ENCODE assay signal across 34 cellular contexts in genomic region chr12:46167412-46167811, GRCh38.
"Had no signal": no experiment of that assay in that cellular context is flagged by ENCODE, and none has a peak within 500 bp of the region (broad histone marks: within the 10 kb centered on the region; RNA-seq: fewer than 3 reads in every experiment).

No MANE protein-coding gene starts in this region.

- H3K27me3 ChIP-seq: adrenal gland, body of pancreas, esophagus muscularis mucosa, foreskin keratinocyte, gastrocnemius medialis, heart left ventricle had no signal

- H3K4me1 Mint-ChIP-seq: activated naive CD4-positive, alpha-beta T cell treated with anti-CD3 and anti-CD28 coated beads, Interleukin-2, amount 10 ng/mL, durations not matched to agents 7 days and 5 days; T-helper 17 cell had no signal

- DNase-seq: activated B cell treated with CpG ODN at 0.5 μM for 24 hours; activated CD4-positive, alpha-beta T cell treated with anti-CD3 and anti-CD28 coated beads for 48 hours; activated CD4-positive, alpha-beta T cell treated with anti-CD3 and anti-CD28 coated beads, Interleukin-2, amount 50 U/mL, for 1 hour; activated CD4-positive, alpha-beta T cell treated with anti-CD3 and anti-CD28 coated beads, Interleukin-2, amount 50 U/mL, for 48 hours; activated CD8-positive, alpha-beta memory T cell treated with anti-CD3 and anti-CD28 coated beads, Interleukin-2, amount 50 U/mL, for 48 hours; activated gamma-delta T cell; activated naive CD4-positive, alpha-beta T cell; activated naive CD4-positive, alpha-beta T cell treated with anti-CD3 and anti-CD28 coated beads, Interleukin-2, amount 10 ng/mL, durations not matched to agents 7 days and 5 days; activated T-cell treated with anti-CD3 and anti-CD28 coated beads for 4 hours; activated T-cell treated with anti-CD3 and anti-CD28 coated beads, Interleukin-2, amount 50 U/mL, for 24 hours; activated T-cell treated with anti-CD3 and anti-CD28 coated beads, Interleukin-2, amount 50 U/mL, for 72 hours; adrenal gland; amygdala; aorta; body of pancreas; caudate nucleus; cortex of kidney; dermis blood vessel endothelial cell; effector CD4-positive, alpha-beta T cell; effector memory CD8-positive, alpha-beta T cell; erythroblast; foreskin keratinocyte; gastrocnemius medialis; glutamatergic neuron; heart left ventricle; T-helper 1 cell; T-helper 17 cell; T1000; WERI-Rb-1 had no signal

- H3K27ac ChIP-seq: adrenal gland, body of pancreas, esophagus muscularis mucosa, foreskin keratinocyte, gastrocnemius medialis, heart left ventricle, WERI-Rb-1 had no signal

- H3K4me3 ChIP-seq: adrenal gland, body of pancreas, esophagus muscularis mucosa, gastrocnemius medialis, heart left ventricle had no signal

- ATAC-seq: activated CD4-positive, CD25-positive, alpha-beta regulatory T cell treated with anti-CD3 and anti-CD28 coated beads, Interleukin-2, amount 50 U/mL, for 24 hours; body of pancreas; effector memory CD8-positive, alpha-beta T cell; foreskin keratinocyte; gastrocnemius medialis; heart left ventricle; T-helper 17 cell had no signal

- H3K9me3 Mint-ChIP-seq: effector memory CD8-positive, alpha-beta T cell; T-helper 2 cell treated with Interferon-gamma antibody and Interleukin-4, amounts not matched to agents 5 μg/mL and 100 μg/mL, for 36 hours had no signal

- H3K27ac Mint-ChIP-seq: activated B cell treated with CpG ODN at 0.5 μM for 24 hours; activated naive CD4-positive, alpha-beta T cell treated with anti-CD3 and anti-CD28 coated beads, Interleukin-2, amount 10 ng/mL, durations not matched to agents 7 days and 5 days; activated naive CD4-positive, alpha-beta T cell treated with anti-CD3 and anti-CD28 coated beads, Interleukin-2, amount 50 U/mL, for 72 hours; activated T-cell treated with anti-CD3 and anti-CD28 coated beads, Interleukin-2, amount 50 U/mL, for 24 hours; activated T-cell treated with anti-CD3 and anti-CD28 coated beads, Interleukin-2, amount 50 U/mL, for 72 hours; effector memory CD8-positive, alpha-beta T cell; T-helper 17 cell; T-helper 2 cell treated with Interferon-gamma antibody and Interleukin-4, amounts not matched to agents 5 μg/mL and 100 μg/mL, for 36 hours had no signal

- H3K27me3 Mint-ChIP-seq: activated B cell treated with CpG ODN at 0.5 μM for 24 hours; activated naive CD4-positive, alpha-beta T cell treated with anti-CD3 and anti-CD28 coated beads, Interleukin-2, amount 10 ng/mL, durations not matched to agents 7 days and 5 days; activated T-cell treated with anti-CD3 and anti-CD28 coated beads, Interleukin-2, amount 50 U/mL, for 24 hours; effector memory CD8-positive, alpha-beta T cell; T-helper 17 cell had no signal

- H3K4me1 ChIP-seq: adrenal gland, body of pancreas, esophagus muscularis mucosa, gastrocnemius medialis, heart left ventricle had no signal

- H3K4me3 Mint-ChIP-seq: activated B cell treated with CpG ODN at 0.5 μM for 24 hours; activated naive CD4-positive, alpha-beta T cell treated with anti-CD3 and anti-CD28 coated beads, Interleukin-2, amount 10 ng/mL, durations not matched to agents 7 days and 5 days; activated T-cell treated with anti-CD3 and anti-CD28 coated beads, Interleukin-2, amount 50 U/mL, for 24 hours; activated T-cell treated with anti-CD3 and anti-CD28 coated beads, Interleukin-2, amount 50 U/mL, for 72 hours; effector memory CD8-positive, alpha-beta T cell; T-helper 17 cell; T-helper 2 cell treated with Interferon-gamma antibody and Interleukin-4, amounts not matched to agents 5 μg/mL and 100 μg/mL, for 36 hours had no signal

- H3K36me3 ChIP-seq: adrenal gland, esophagus muscularis mucosa, gastrocnemius medialis, heart left ventricle, WERI-Rb-1 had no signal

- H3K36me3 Mint-ChIP-seq: activated naive CD4-positive, alpha-beta T cell treated with anti-CD3 and anti-CD28 coated beads, Interleukin-2, amount 10 ng/mL, durations not matched to agents 7 days and 5 days had no signal

- H3K9me3 ChIP-seq: adrenal gland, body of pancreas, esophagus muscularis mucosa, gastrocnemius medialis had no signal

- FAIRE-seq: colon had no signal
